10 cellular contexts compared by ENCODE assay signal in genomic region chr14:61512026-61512425, GRCh38.
DNase-seq lines count a peak whose midpoint lies in the region; ATAC-seq and TF ChIP-seq lines count a peak whose summit lies in the region.
"Had no signal": no experiment of that assay in that cellular context is flagged by ENCODE, and none has a peak within 500 bp of the region (broad histone marks: within the 10 kb centered on the region; RNA-seq: fewer than 3 reads in every experiment).

No MANE protein-coding gene starts in this region.

- CTCF ChIA-PET in activated naive CD4-positive, alpha-beta T cell treated with anti-CD3 and anti-CD28 coated beads, Interleukin-2, amount 10 ng/mL, durations not matched to agents 7 days and 5 days (lab: Charles Lee), result interaction anchor here (0.7 to 1.8 kb wide), 6 partner anchors 9 to 326 kb away, joined by 3 to 10 read pairs (median 3); no protein-coding TSS in a partner anchor

- H3K36me3 ChIP-seq in transverse colon, result no peaks in the 10 kb centered on the region

- TF ChIP-seq EP300 in transverse colon (IDR thresholded peaks at IDR 0.05; ENCODE audit: low read depth), result no peak

- no peaks in the 10 kb centered on the region for H3K27me3 ChIP-seq in transverse colon
- H3K27me3 ChIP-seq: dorsolateral prefrontal cortex had no signal

- DNase-seq in activated naive CD4-positive, alpha-beta T cell treated with anti-CD3 and anti-CD28 coated beads, Interleukin-2, amount 10 ng/mL, durations not matched to agents 7 days and 5 days, result no peak
- no peak for DNase-seq in activated naive CD4-positive, alpha-beta T cell treated with anti-CD3 and anti-CD28 coated beads, Interleukin-2, amount 50 U/mL, for 16 hours
- no peak for DNase-seq in activated naive CD8-positive, alpha-beta T cell treated with anti-CD3 and anti-CD28 coated beads, Interleukin-2, amount 10 ng/mL, durations not matched to agents 7 days and 5 days
- peak; percentile 37 for DNase-seq in left kidney (ENCODE audit: low read depth, low spot score)
- DNase-seq in transverse colon, result no peak
- no peak for DNase-seq in mesenteric fat pad (ENCODE audit: low spot score)
- DNase-seq: COR-L47 had no signal

- H3K27ac ChIP-seq in transverse colon, result peak overlapping the region in 3 of 4 donors; percentile 9 to 60 (median 19)

- H3K4me3 Mint-ChIP-seq in activated naive CD4-positive, alpha-beta T cell treated with anti-CD3 and anti-CD28 coated beads, Interleukin-2, amount 10 ng/mL, durations not matched to agents 7 days and 5 days, result peak overlapping the region; percentile 2
- peak overlapping the region; percentile 23 for H3K4me3 Mint-ChIP-seq in activated naive CD8-positive, alpha-beta T cell treated with anti-CD3 and anti-CD28 coated beads, Interleukin-2, amount 10 ng/mL, durations not matched to agents 7 days and 5 days

- H3K27me3 Mint-ChIP-seq in activated naive CD4-positive, alpha-beta T cell treated with anti-CD3 and anti-CD28 coated beads, Interleukin-2, amount 10 ng/mL, durations not matched to agents 7 days and 5 days, result no peaks in the 10 kb centered on the region
- H3K27me3 Mint-ChIP-seq in activated naive CD8-positive, alpha-beta T cell treated with anti-CD3 and anti-CD28 coated beads, Interleukin-2, amount 10 ng/mL, durations not matched to agents 7 days and 5 days, result no peaks in the 10 kb centered on the region

- H3K9me3 Mint-ChIP-seq in activated naive CD4-positive, alpha-beta T cell treated with anti-CD3 and anti-CD28 coated beads, Interleukin-2, amount 10 ng/mL, durations not matched to agents 7 days and 5 days, result no peaks in the 10 kb centered on the region
- H3K9me3 Mint-ChIP-seq in activated naive CD8-positive, alpha-beta T cell treated with anti-CD3 and anti-CD28 coated beads, Interleukin-2, amount 10 ng/mL, durations not matched to agents 7 days and 5 days, result no peaks in the 10 kb centered on the region

- POLR2A ChIA-PET in activated naive CD8-positive, alpha-beta T cell treated with anti-CD3 and anti-CD28 coated beads, Interleukin-2, amount 10 ng/mL, durations not matched to agents 7 days and 5 days (lab: Charles Lee), result interaction anchor here (0.6 to 1.4 kb wide), 5 partner anchors 10 to 1875 kb away, joined by 3 to 5 read pairs (median 3); no protein-coding TSS in a partner anchor

- ATAC-seq in activated naive CD8-positive, alpha-beta T cell treated with anti-CD3 and anti-CD28 coated beads, Interleukin-2, amount 10 ng/mL, durations not matched to agents 7 days and 5 days (ENCODE audit: low read depth), result no peak
- ATAC-seq in HG03039 (IDR thresholded peaks at IDR 0.05; ENCODE audit: unreplicated experiment) (no peak), HG03521 (IDR thresholded peaks at IDR 0.05; ENCODE audit: unreplicated experiment) (no peak)

- 56 to 67% methylated on average over 1 of the region's 1 CpG for WGBS in transverse colon (ENCODE audit: low coverage in 1 of 2), 2 donors

- no peak for TF ChIP-seq CTCF in transverse colon (IDR thresholded peaks at IDR 0.05)

- in situ Hi-C loops in transverse colon (cut with MboI; ENCODE audit: low pct_ligation_motif_present in 1 of 4, low pct_unique_long_range_greater_than_20kb in 1 of 4, low sequenced_read_pairs in 3 of 4), result no loop called here

- no peaks in the 10 kb centered on the region for H3K9me3 ChIP-seq in transverse colon

- H3K4me1 Mint-ChIP-seq in activated naive CD4-positive, alpha-beta T cell treated with anti-CD3 and anti-CD28 coated beads, Interleukin-2, amount 10 ng/mL, durations not matched to agents 7 days and 5 days, result peaks cover 85% of the 10 kb centered on the region
- peaks cover 69% of the 10 kb centered on the region for H3K4me1 Mint-ChIP-seq in activated naive CD8-positive, alpha-beta T cell treated with anti-CD3 and anti-CD28 coated beads, Interleukin-2, amount 10 ng/mL, durations not matched to agents 7 days and 5 days

- intact Hi-C loops in transverse colon (cut with DNase I; ENCODE audit: low total_unique reads), result no loop called here

- peaks cover 5 to 40% (median 27%) of the 10 kb centered on the region in 4 donors for H3K4me1 ChIP-seq in transverse colon

- no peak for TF ChIP-seq POLR2A in transverse colon (IDR thresholded peaks at IDR 0.05)

- peaks cover 76% of the 10 kb centered on the region for H3K36me3 Mint-ChIP-seq in activated naive CD4-positive, alpha-beta T cell treated with anti-CD3 and anti-CD28 coated beads, Interleukin-2, amount 10 ng/mL, durations not matched to agents 7 days and 5 days
- H3K36me3 Mint-ChIP-seq in activated naive CD8-positive, alpha-beta T cell treated with anti-CD3 and anti-CD28 coated beads, Interleukin-2, amount 10 ng/mL, durations not matched to agents 7 days and 5 days, result peaks cover 55% of the 10 kb centered on the region

- no peak overlapping the region for H3K4me3 ChIP-seq in transverse colon
- H3K4me3 ChIP-seq: dorsolateral prefrontal cortex had no signal

- peak overlapping the region; percentile 86 for H3K27ac Mint-ChIP-seq in activated naive CD4-positive, alpha-beta T cell treated with anti-CD3 and anti-CD28 coated beads, Interleukin-2, amount 10 ng/mL, durations not matched to agents 7 days and 5 days
- peak overlapping the region; percentile 74 for H3K27ac Mint-ChIP-seq in activated naive CD8-positive, alpha-beta T cell treated with anti-CD3 and anti-CD28 coated beads, Interleukin-2, amount 10 ng/mL, durations not matched to agents 7 days and 5 days
